In genomic region chr1:168977618-168978017, GRCh38 we compare ENCODE assay signal across 18 cellular contexts.
DNase-seq lines count a peak whose midpoint lies in the region; TF ChIP-seq lines count a peak whose summit lies in the region.
"Had no signal": no experiment of that assay in that cellular context is flagged by ENCODE, and none has a peak within 500 bp of the region (broad histone marks: within the 10 kb centered on the region; RNA-seq: fewer than 3 reads in every experiment).

No MANE protein-coding gene starts in this region.

- no peak overlapping the region for H2BK5ac ChIP-seq in H9 (ENCODE audit: insufficient read length, low read length)

- WGBS in H9 (ENCODE audit: extremely low coverage, insufficient read length, low lambda C conversion rate) = no CpG with 5 or more reads among the region's 5 CpGs

- no peak overlapping the region for H2AFZ ChIP-seq in H9 (ENCODE audit: low read length)
- peak overlapping the region; percentile 5 for H2AFZ ChIP-seq in neural progenitor cell (replicated peaks)

- no peak overlapping the region for H2BK15ac ChIP-seq in H9 (ENCODE audit: low read depth, low read length)

- 0 out of 7 replicates have a peak overlapping the region, but pooled peaks of 1 of the 3 experiments have one; percentile 22 for H3K27ac Mint-ChIP-seq in H9
- H3K27ac Mint-ChIP-seq in neural progenitor cell = no peak overlapping the region
- H3K27ac Mint-ChIP-seq: IgD-negative memory B cell, T-helper 17 cell had no signal

- no peaks in the 10 kb centered on the region for H4K20me1 ChIP-seq in H9 (ENCODE audit: control insufficient read depth, insufficient read depth, insufficient read length)
- H4K20me1 ChIP-seq in neural progenitor cell (ENCODE audit: low read depth) = no peaks in the 10 kb centered on the region
- H4K20me1 ChIP-seq: BLaER1 had no signal

- H3K9ac ChIP-seq in H9 (ENCODE audit: extremely low read depth, insufficient read length, low read length) (no peak overlapping the region), neural progenitor cell (no peak overlapping the region)
- H3K9ac ChIP-seq: BLaER1 had no signal

- H4K91ac ChIP-seq in H9 (ENCODE audit: insufficient read length, low read depth, low read length) = no peak overlapping the region

- H3K79me1 ChIP-seq in H9 (ENCODE audit: insufficient read depth, low read depth, low read length, poor library complexity, severe bottlenecking) = no peaks in the 10 kb centered on the region

- H3T11ph ChIP-seq in H9 (ENCODE audit: low read length) = no peak overlapping the region

- H2BK120ac ChIP-seq in H9 (ENCODE audit: low read depth, low read length, poor library complexity, severe bottlenecking) = no peak overlapping the region

- H3K14ac ChIP-seq in H9 (ENCODE audit: insufficient read depth, low read length) = no peak overlapping the region

- no peak overlapping the region for H3K18ac ChIP-seq in H9 (ENCODE audit: insufficient read length, low read depth, low read length)

- no peaks in the 10 kb centered on the region for H3K36me3 ChIP-seq in neural progenitor cell
- H3K36me3 ChIP-seq: BLaER1, Peyer's patch had no signal

- no peaks in the 10 kb centered on the region for H3K23me2 ChIP-seq in H9 (ENCODE audit: insufficient read length, low read depth, low read length, poor library complexity, severe bottlenecking)

- H3K23ac ChIP-seq in H9 (ENCODE audit: insufficient read length, low read depth, low read length) = no peak overlapping the region

- peaks cover 0 to 2% of the 10 kb centered on the region in 2 experiments; a peak in 2 of 5 replicates for H3K9me3 Mint-ChIP-seq in H9
- peaks cover 2% of the 10 kb centered on the region for H3K9me3 Mint-ChIP-seq in neural progenitor cell

- no peak overlapping the region for H2BK12ac ChIP-seq in H9 (ENCODE audit: insufficient read length, low read depth, low read length)

- H3K27me3 ChIP-seq in H9 (ENCODE audit: insufficient read depth, low read length) (no peaks in the 10 kb centered on the region), neural progenitor cell (no peaks in the 10 kb centered on the region)
- H3K27me3 ChIP-seq: BLaER1, Peyer's patch had no signal

- H2BK20ac ChIP-seq in H9 (ENCODE audit: low read depth, low read length, poor library complexity, severe bottlenecking) = no peak overlapping the region

- H3K27me3 Mint-ChIP-seq in H9 (ENCODE audit: low read depth) (no peaks in the 10 kb centered on the region; the same call in none of the 2 replicates), neural progenitor cell (ENCODE audit: insufficient read depth, low read depth) (peaks cover 2% of the 10 kb centered on the region)
- H3K27me3 Mint-ChIP-seq: IgD-negative memory B cell, T-helper 17 cell had no signal

- no peaks in the 10 kb centered on the region for H3K4me1 ChIP-seq in H9 (ENCODE audit: insufficient read depth, low read length)
- H3K4me1 ChIP-seq in neural progenitor cell = peaks cover 10% of the 10 kb centered on the region
- H3K4me1 ChIP-seq: BLaER1, Peyer's patch had no signal

- H3K9me3 ChIP-seq in H9 (ENCODE audit: control insufficient read depth, low read depth, low read length) (no peaks in the 10 kb centered on the region), neural progenitor cell (ENCODE audit: low read depth) (no peaks in the 10 kb centered on the region)
- H3K9me3 ChIP-seq: BLaER1, Peyer's patch had no signal

- H3K4me1 Mint-ChIP-seq in H9 (peaks cover 4 to 7% of the 10 kb centered on the region in 2 experiments), neural progenitor cell (peaks cover 4% of the 10 kb centered on the region)
- H3K4me1 Mint-ChIP-seq: IgD-negative memory B cell, T-helper 17 cell had no signal

- no peak overlapping the region for H3K27ac ChIP-seq in H9 (ENCODE audit: insufficient read length, low read depth, low read length)
- peak overlapping the region; percentile 50 for H3K27ac ChIP-seq in angular gyrus (ENCODE audit: low read depth, low read length)
- no peak overlapping the region for H3K27ac ChIP-seq in neural progenitor cell
- H3K27ac ChIP-seq: BLaER1, Peyer's patch had no signal

- H3F3A ChIP-seq in neural progenitor cell (ENCODE audit: low read depth) = peaks cover 7% of the 10 kb centered on the region

- H3K79me2 ChIP-seq in H9 (ENCODE audit: insufficient read depth, low read length) (no peaks in the 10 kb centered on the region), neural progenitor cell (ENCODE audit: low read depth) (no peaks in the 10 kb centered on the region)

- H3K4me2 ChIP-seq in H9 (ENCODE audit: insufficient read depth, insufficient read length, low read length) = no peak overlapping the region
- H3K4me2 ChIP-seq in neural progenitor cell = no peak overlapping the region
- H3K4me2 ChIP-seq: BLaER1 had no signal

- no peak overlapping the region for H4K5ac ChIP-seq in H9 (ENCODE audit: insufficient read length, low read depth, low read length)

- no peak overlapping the region for H3K56ac ChIP-seq in H9 (ENCODE audit: insufficient read length, low read depth, low read length)

- H3K4me3 ChIP-seq in neural progenitor cell = no peak overlapping the region
- H3K4me3 ChIP-seq: BLaER1, Peyer's patch had no signal

- H3K4ac ChIP-seq in H9 (ENCODE audit: low read depth, low read length) = no peak overlapping the region

- TF ChIP-seq CTCF in H9 (conservative IDR thresholded peaks at IDR 0.05) = no peak
- no peak for TF ChIP-seq CTCF in neural progenitor cell (IDR thresholded peaks at IDR 0.05)

- no peak overlapping the region for H3K4me3 Mint-ChIP-seq in H9
- H3K4me3 Mint-ChIP-seq in neural progenitor cell = no peak overlapping the region
- H3K4me3 Mint-ChIP-seq: IgD-negative memory B cell, T-helper 17 cell had no signal

- peak; percentile 65 for DNase-seq in DMS53 (lab: John Stamatoyannopoulos, UW)
- DNase-seq in H9 = peak; percentile 39
- no peak for DNase-seq in neural progenitor cell (ENCODE audit: low spot score)
- no peak for DNase-seq in DMS79 (lab: John Stamatoyannopoulos, UW)
- no peak for DNase-seq in islet precursor cell
- DNase-seq in NCI-H1105 (lab: John Stamatoyannopoulos, UW) = no peak
- DNase-seq: DMS79 treated with DMSO at 0.1 percent for 48 hours, GF-D8, H7, NCI-H1417 treated with DMSO at 0.1 percent for 48 hours, NCI-H2029 treated with DMSO at 0.1 percent for 48 hours, NCI-H226, Peyer's patch, Right ventricle myocardium superior, T-helper 17 cell had no signal

- H3K36me3 Mint-ChIP-seq in H9 (ENCODE audit: insufficient read depth in 1 of 3, low read depth in 3 of 3) (no peaks in the 10 kb centered on the region), neural progenitor cell (no peaks in the 10 kb centered on the region)
- H3K36me3 Mint-ChIP-seq: IgD-negative memory B cell had no signal

- no peak overlapping the region for H2AK5ac ChIP-seq in H9 (ENCODE audit: insufficient read length, low read length)

- no peak overlapping the region for H4K8ac ChIP-seq in H9 (replicated peaks; ENCODE audit: insufficient read length, low read depth, low read length)

Comparison
In these comparisons a context has a peak if more than half of its experiments do, and no peak if none do; other contexts are left out.
1. DNase-seq: peak in DMS53 (single experiment) and H9 (single experiment); none in neural progenitor cell (single experiment), DMS79 (single experiment), islet precursor cell (single experiment) and NCI-H1105 (single experiment).